ENCODE assay signal across 8 cellular contexts in genomic region chr1:226063362-226064167, GRCh38. TPM values are rescaled to one million over a fixed set of nuclear protein-coding genes. Genes with fewer than 3 reads are reported as not detected.
DNase-seq lines count a peak whose midpoint lies in the region; ATAC-seq and TF ChIP-seq lines count a peak whose summit lies in the region.

No MANE protein-coding gene starts in this region.

- TF ChIP-seq EP300 in upper lobe of left lung (IDR thresholded peaks at IDR 0.05) = no peak

- H3K36me3 ChIP-seq in OCI-LY3 (replicated peaks; ENCODE audit: low read depth, low read length) (peaks cover 49% of the 10 kb centered on the region), neutrophil (peaks cover 53% of the 10 kb centered on the region), upper lobe of left lung (peaks cover 0 to 37% (median 14%) of the 10 kb centered on the region in 4 donors)

- peak in 1 of 4 donors; percentile 11 for TF ChIP-seq POLR2A in upper lobe of left lung (IDR thresholded peaks at IDR 0.05)

- peak overlapping the region; percentile 82 for H3K4me3 ChIP-seq in OCI-LY3 (ENCODE audit: low read length)
- peak overlapping the region; percentile 95 to 97 for H3K4me3 ChIP-seq in neutrophil (ENCODE audit: low read depth in 1 of 2, low read length in 1 of 2)
- H3K4me3 ChIP-seq in upper lobe of left lung = peak overlapping the region; percentile 76 to 87 (median 78)

- H3K4me2 ChIP-seq in OCI-LY3 (ENCODE audit: low read length) = peak overlapping the region; percentile 79

- no peaks in the 10 kb centered on the region for H3K9me3 ChIP-seq in OCI-LY3 (ENCODE audit: insufficient read depth, low read length)
- H3K9me3 ChIP-seq in neutrophil = peaks cover 7% of the 10 kb centered on the region
- H3K9me3 ChIP-seq in upper lobe of left lung = no peaks in the 10 kb centered on the region

- H3K27me3 ChIP-seq in OCI-LY3 (ENCODE audit: low read depth, low read length) (no peaks in the 10 kb centered on the region), neutrophil (no peaks in the 10 kb centered on the region), upper lobe of left lung (no peaks in the 10 kb centered on the region)

- H3K9ac ChIP-seq in OCI-LY3 (ENCODE audit: low read length) = peak overlapping the region; percentile 85

- no peak overlapping the region for H2AFZ ChIP-seq in OCI-LY3 (ENCODE audit: low read depth, low read length)

- 0% methylated on average over 32 to 37 of the region's 37 CpGs for WGBS in upper lobe of left lung, 2 donors

- DNase-seq in NK-92 treated with Interleukin-12 subunit alpha and Interleukin-12 subunit beta, amount 100 ng/mL, for 24 hours (lab: John Stamatoyannopoulos, UW) = peak; percentile 49
- DNase-seq in NK-92 (lab: John Stamatoyannopoulos, UW; ENCODE audit: unreplicated experiment) (no peak), foreskin melanocyte (peak; percentile 38), upper lobe of left lung (peak; percentile 48 to 88)
- peak; percentile 85 for DNase-seq in activated effector memory CD4-positive, alpha-beta T cell treated with anti-CD3 and anti-CD28 coated beads, Interleukin-2, amount 50 U/mL, for 16 hours

- TF ChIP-seq CTCF in OCI-LY3 (IDR thresholded peaks at IDR 0.05; ENCODE audit: low read depth, low read length) = no peak
- TF ChIP-seq CTCF in neutrophil (IDR thresholded peaks at IDR 0.05) = no peak
- TF ChIP-seq CTCF in upper lobe of left lung (IDR thresholded peaks at IDR 0.05) = no peak

- peaks cover 67% of the 10 kb centered on the region for H3K79me2 ChIP-seq in OCI-LY3 (ENCODE audit: low read length)

- H3K27ac ChIP-seq in OCI-LY3 (ENCODE audit: low read length) (peak overlapping the region; percentile 88), neutrophil (peak overlapping the region; percentile 100), upper lobe of left lung (peak overlapping the region; percentile 99 to 100 (median 100))

- peaks cover 29% of the 10 kb centered on the region for H3K4me1 ChIP-seq in OCI-LY3 (ENCODE audit: low read length)
- peaks cover 64 to 65% of the 10 kb centered on the region in 2 experiments for H3K4me1 ChIP-seq in neutrophil (ENCODE audit: control insufficient read depth in 1 of 2, insufficient read depth in 1 of 2, low read depth in 1 of 2, low read length in 1 of 2)
- peaks cover 34 to 60% (median 47%) of the 10 kb centered on the region in 4 donors for H3K4me1 ChIP-seq in upper lobe of left lung

- peaks cover 52% of the 10 kb centered on the region for H4K20me1 ChIP-seq in OCI-LY3 (ENCODE audit: insufficient read depth, low read length)

- ATAC-seq in HG02885 (IDR thresholded peaks at IDR 0.05; ENCODE audit: poor library complexity, unreplicated experiment) (peak; percentile 2), upper lobe of left lung (ENCODE audit: low FRiP score in 2 of 2) (peak; percentile 0 to 3)

RNA-seq across cellular contexts. Expression of gene H3-3A, which starts 1.0 kb away (rescaled TPM):
- total RNA-seq in upper lobe of left lung = 100 to 1,000 TPM; 148 to 453 (median 419) TPM
